Comparison of ENCODE assay signal across 2 cellular contexts in the genomic region with DNA sequence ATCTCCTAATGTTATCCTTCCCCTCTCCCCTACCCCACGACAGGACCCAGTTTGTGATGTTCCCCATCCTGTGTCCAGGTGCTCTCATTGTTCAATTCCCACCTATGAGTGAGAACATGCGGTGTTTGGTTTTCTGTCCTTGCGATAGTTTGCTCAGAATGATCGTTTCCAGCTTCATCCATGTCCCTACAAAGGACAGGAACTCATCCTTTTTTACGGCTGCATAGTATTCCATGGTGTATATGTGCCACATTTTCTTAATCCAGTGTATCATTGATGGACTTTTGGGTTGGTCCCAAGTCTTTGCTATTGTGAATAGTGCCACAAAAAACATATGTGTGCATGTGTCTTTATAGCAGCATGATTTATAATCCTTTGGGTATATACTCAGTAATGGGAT. TPM values are rescaled to one million over a fixed set of nuclear protein-coding genes. Genes with fewer than 3 reads are reported as not detected.
"Had no signal": no experiment of that assay in that cellular context is flagged by ENCODE, and none has a peak within 500 bp of the region (broad histone marks: within the 10 kb centered on the region; RNA-seq: fewer than 3 reads in every experiment).

No MANE protein-coding gene starts in this region.

RNA-seq across cellular contexts. Expression of gene LRP2, which starts 54.0 kb away (rescaled TPM):
- total RNA-seq: GM23248, HFFc6 had no signal
- polyA plus RNA-seq: GM23248 had no signal
